In the genomic region with DNA sequence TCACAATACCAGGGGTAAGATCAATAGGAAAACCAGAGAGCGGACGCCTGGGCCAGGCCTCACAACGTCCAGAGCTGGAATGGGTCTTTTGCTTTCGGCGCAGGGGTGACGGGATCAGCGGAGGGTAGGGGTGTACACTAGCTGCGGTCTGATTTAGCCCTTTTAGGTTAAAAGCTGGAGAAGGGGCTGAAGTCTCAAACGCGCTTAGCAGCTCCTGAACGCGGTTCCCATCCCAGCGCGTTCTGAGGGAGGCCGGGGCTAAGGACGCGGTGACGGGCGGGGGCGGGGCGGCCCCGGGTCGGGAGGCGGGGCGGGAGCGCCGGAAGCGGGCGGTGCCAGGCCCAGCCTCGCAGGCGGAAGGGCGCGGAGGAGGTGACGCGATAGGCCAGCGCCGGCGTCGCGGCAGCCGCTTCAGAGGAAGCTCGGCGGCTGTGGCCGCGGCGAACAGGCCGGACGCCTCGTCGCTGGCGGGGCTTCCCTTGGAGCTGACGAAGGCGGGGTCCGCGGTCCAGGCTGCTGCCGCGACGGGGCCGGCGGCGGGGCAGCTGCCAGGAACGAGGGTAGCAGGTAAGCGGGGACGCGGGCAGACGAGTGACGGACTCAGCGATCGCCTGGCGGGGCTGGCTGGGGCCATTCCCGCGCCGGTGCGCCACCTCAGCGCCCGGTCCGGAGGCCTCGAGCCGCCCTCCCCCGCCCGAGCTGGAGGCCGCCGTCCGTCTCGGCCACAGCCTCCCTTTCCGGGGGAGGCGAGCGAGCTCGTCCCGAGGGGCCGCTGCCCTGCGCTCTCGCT, we compare ENCODE assay signal across 8 cellular contexts. TPM values are rescaled to one million over a fixed set of nuclear protein-coding genes. Genes with fewer than 3 reads are reported as not detected.
DNase-seq lines count a peak whose midpoint lies in the region; ATAC-seq and TF ChIP-seq lines count a peak whose summit lies in the region.

A gene with protein sequence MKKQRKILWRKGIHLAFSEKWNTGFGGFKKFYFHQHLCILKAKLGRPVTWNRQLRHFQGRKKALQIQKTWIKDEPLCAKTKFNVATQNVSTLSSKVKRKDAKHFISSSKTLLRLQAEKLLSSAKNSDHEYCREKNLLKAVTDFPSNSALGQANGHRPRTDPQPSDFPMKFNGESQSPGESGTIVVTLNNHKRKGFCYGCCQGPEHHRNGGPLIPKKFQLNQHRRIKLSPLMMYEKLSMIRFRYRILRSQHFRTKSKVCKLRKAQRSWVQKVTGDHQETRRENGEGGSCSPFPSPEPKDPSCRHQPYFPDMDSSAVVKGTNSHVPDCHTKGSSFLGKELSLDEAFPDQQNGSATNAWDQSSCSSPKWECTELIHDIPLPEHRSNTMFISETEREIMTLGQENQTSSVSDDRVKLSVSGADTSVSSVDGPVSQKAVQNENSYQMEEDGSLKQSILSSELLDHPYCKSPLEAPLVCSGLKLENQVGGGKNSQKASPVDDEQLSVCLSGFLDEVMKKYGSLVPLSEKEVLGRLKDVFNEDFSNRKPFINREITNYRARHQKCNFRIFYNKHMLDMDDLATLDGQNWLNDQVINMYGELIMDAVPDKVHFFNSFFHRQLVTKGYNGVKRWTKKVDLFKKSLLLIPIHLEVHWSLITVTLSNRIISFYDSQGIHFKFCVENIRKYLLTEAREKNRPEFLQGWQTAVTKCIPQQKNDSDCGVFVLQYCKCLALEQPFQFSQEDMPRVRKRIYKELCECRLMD (plus strand): TSS at position 414 of the 790 bp plus-strand sequence. CDS start 17,262 bp downstream, outside the sequence.

- peak within 1 kb of the TSS; percentile 85 for H2AFZ ChIP-seq in KMS-11 (ENCODE audit: low read depth)

- peaks cover 45% of the 10 kb centered on the region for H3K79me2 ChIP-seq in KMS-11 (ENCODE audit: insufficient read depth, low read depth)

- peaks cover 23% of the 10 kb centered on the region for H3K36me3 Mint-ChIP-seq in activated T-cell treated with anti-CD3 and anti-CD28 coated beads, Interleukin-2, amount 50 U/mL, for 24 hours (ENCODE audit: low read depth)

- H3K4me1 Mint-ChIP-seq in activated T-cell treated with anti-CD3 and anti-CD28 coated beads, Interleukin-2, amount 50 U/mL, for 24 hours (ENCODE audit: low read depth) = peaks cover 29% of the 10 kb centered on the region

- no peaks in the 10 kb centered on the region for H3K9me3 ChIP-seq in mucosa of rectum (ENCODE audit: control insufficient read depth in 2 of 2, low read length in 2 of 2)

- peak; percentile 72 for ATAC-seq in GM21786 (IDR thresholded peaks at IDR 0.05; ENCODE audit: unreplicated experiment)

- no peaks in the 10 kb centered on the region for H3K9me3 Mint-ChIP-seq in activated T-cell treated with anti-CD3 and anti-CD28 coated beads, Interleukin-2, amount 50 U/mL, for 24 hours

- H4K20me1 ChIP-seq in KMS-11 (ENCODE audit: insufficient read depth) = no peaks in the 10 kb centered on the region

- H3K27ac Mint-ChIP-seq in activated T-cell treated with anti-CD3 and anti-CD28 coated beads, Interleukin-2, amount 50 U/mL, for 24 hours = peak within 1 kb of the TSS; percentile 97

- TF ChIP-seq CTCF in KMS-11 (conservative IDR thresholded peaks at IDR 0.05; ENCODE audit: low read depth, low read length) = no peak

- peak within 1 kb of the TSS; percentile 99 for H3K4me3 Mint-ChIP-seq in activated T-cell treated with anti-CD3 and anti-CD28 coated beads, Interleukin-2, amount 50 U/mL, for 24 hours

- no peaks in the 10 kb centered on the region; the same call in 1 of the 2 replicates for H3K36me3 ChIP-seq in KMS-11 (ENCODE audit: insufficient read depth)
- no peaks in the 10 kb centered on the region for H3K36me3 ChIP-seq in mucosa of rectum (ENCODE audit: control insufficient read depth in 2 of 2, insufficient read depth in 2 of 2, low read length in 2 of 2)

- DNase-seq in DMS79 (lab: John Stamatoyannopoulos, UW) (peak; percentile 86), erythroblast (lab: John Stamatoyannopoulos, UW) (peak; percentile 94 to 96)
- DNase-seq in activated T-cell treated with anti-CD3 and anti-CD28 coated beads, Interleukin-2, amount 50 U/mL, for 24 hours = peak; percentile 93
- peak; percentile 67 to 77 for DNase-seq in stimulated activated CD8-positive, alpha-beta memory T cell treated with anti-CD3 and anti-CD28 coated beads, Interleukin-4, amount 100 ng/mL, for 4 hours (ENCODE audit: low read depth in 2 of 2, low spot score in 1 of 2)

- H3K4me1 ChIP-seq in KMS-11 (ENCODE audit: low read depth, poor library complexity, severe bottlenecking) (peaks cover 21% of the 10 kb centered on the region), mucosa of rectum (ENCODE audit: control insufficient read depth in 2 of 2, insufficient read depth in 2 of 2, low read length in 2 of 2) (peaks cover 9 to 14% of the 10 kb centered on the region in 2 donors)

- H3K9ac ChIP-seq in KMS-11 (peak within 1 kb of the TSS; percentile 67), mucosa of rectum (ENCODE audit: low read depth in 1 of 2, low read length in 2 of 2) (peak within 1 kb of the TSS; percentile 93 to 94)

- H3K4me3 ChIP-seq in KMS-11 (IDR thresholded peaks at IDR 0.05; ENCODE audit: insufficient read depth, low read depth, low read length) = peak within 1 kb of the TSS; percentile 87
- peak within 1 kb of the TSS; percentile 89 to 92 for H3K4me3 ChIP-seq in mucosa of rectum (ENCODE audit: low read length in 2 of 2)

- no peaks in the 10 kb centered on the region for H3K27me3 ChIP-seq in KMS-11 (ENCODE audit: insufficient read depth, low read depth)
- H3K27me3 ChIP-seq in mucosa of rectum (ENCODE audit: control insufficient read depth in 2 of 2, insufficient read depth in 2 of 2, low read length in 2 of 2) = no peaks in the 10 kb centered on the region

- peak; percentile 94 for TF ChIP-seq POLR2A in erythroblast (IDR thresholded peaks at IDR 0.05; ENCODE audit: low read length)

- H3K4me2 ChIP-seq in KMS-11 = peak within 1 kb of the TSS; percentile 96

- no peaks in the 10 kb centered on the region for H3K27me3 Mint-ChIP-seq in activated T-cell treated with anti-CD3 and anti-CD28 coated beads, Interleukin-2, amount 50 U/mL, for 24 hours

- H3K27ac ChIP-seq in KMS-11 (peak within 1 kb of the TSS; percentile 65), mucosa of rectum (ENCODE audit: low read depth in 2 of 2, low read length in 2 of 2) (peak within 1 kb of the TSS; percentile 94 to 96)

TF ChIP-seq in PFSK-1, 5 proteins besides CTCF, POLR2A, EP300 and RAD21:
- peak; percentile 29; the same call in 1 of the 2 replicates for TF ChIP-seq SIN3A (IDR thresholded peaks at IDR 0.05; ENCODE audit: borderline replicate concordance, insufficient read depth, low read length)
- no peak for TF ChIP-seq FOXP2 (optimal IDR thresholded peaks at IDR 0.05; ENCODE audit: borderline replicate concordance, extremely low read depth, extremely low read length, insufficient read depth)
- TF ChIP-seq POLR2AphosphoS5 (IDR thresholded peaks at IDR 0.05; ENCODE audit: low read depth, low read length) = peak; percentile 78
- TF ChIP-seq, protein P1, sequence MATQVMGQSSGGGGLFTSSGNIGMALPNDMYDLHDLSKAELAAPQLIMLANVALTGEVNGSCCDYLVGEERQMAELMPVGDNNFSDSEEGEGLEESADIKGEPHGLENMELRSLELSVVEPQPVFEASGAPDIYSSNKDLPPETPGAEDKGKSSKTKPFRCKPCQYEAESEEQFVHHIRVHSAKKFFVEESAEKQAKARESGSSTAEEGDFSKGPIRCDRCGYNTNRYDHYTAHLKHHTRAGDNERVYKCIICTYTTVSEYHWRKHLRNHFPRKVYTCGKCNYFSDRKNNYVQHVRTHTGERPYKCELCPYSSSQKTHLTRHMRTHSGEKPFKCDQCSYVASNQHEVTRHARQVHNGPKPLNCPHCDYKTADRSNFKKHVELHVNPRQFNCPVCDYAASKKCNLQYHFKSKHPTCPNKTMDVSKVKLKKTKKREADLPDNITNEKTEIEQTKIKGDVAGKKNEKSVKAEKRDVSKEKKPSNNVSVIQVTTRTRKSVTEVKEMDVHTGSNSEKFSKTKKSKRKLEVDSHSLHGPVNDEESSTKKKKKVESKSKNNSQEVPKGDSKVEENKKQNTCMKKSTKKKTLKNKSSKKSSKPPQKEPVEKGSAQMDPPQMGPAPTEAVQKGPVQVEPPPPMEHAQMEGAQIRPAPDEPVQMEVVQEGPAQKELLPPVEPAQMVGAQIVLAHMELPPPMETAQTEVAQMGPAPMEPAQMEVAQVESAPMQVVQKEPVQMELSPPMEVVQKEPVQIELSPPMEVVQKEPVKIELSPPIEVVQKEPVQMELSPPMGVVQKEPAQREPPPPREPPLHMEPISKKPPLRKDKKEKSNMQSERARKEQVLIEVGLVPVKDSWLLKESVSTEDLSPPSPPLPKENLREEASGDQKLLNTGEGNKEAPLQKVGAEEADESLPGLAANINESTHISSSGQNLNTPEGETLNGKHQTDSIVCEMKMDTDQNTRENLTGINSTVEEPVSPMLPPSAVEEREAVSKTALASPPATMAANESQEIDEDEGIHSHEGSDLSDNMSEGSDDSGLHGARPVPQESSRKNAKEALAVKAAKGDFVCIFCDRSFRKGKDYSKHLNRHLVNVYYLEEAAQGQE (IDR thresholded peaks at IDR 0.05; ENCODE audit: insufficient read depth in 1 of 2, low read depth in 2 of 2, low read length in 2 of 2) = no peak
- peak; percentile 87; the same call in 1 of the 2 replicates for TF ChIP-seq TAF1 (IDR thresholded peaks at IDR 0.05; ENCODE audit: borderline replicate concordance, insufficient read depth, low read length)

RNA-seq across cellular contexts. Expression of the gene that starts here (rescaled TPM):
- 7.0 TPM for polyA plus RNA-seq in PFSK-1 (2012; ENCODE audit: insufficient read length, low read depth)

Comparison
In these comparisons a context has a peak if more than half of its experiments do, and no peak if none do; other contexts are left out.
1. Peak in every context shown above with its lines: DNase-seq, ATAC-seq, H3K4me3 ChIP-seq and H3K27ac ChIP-seq.